Comparison of ENCODE assay signal across 25 cellular contexts in the genomic region with DNA sequence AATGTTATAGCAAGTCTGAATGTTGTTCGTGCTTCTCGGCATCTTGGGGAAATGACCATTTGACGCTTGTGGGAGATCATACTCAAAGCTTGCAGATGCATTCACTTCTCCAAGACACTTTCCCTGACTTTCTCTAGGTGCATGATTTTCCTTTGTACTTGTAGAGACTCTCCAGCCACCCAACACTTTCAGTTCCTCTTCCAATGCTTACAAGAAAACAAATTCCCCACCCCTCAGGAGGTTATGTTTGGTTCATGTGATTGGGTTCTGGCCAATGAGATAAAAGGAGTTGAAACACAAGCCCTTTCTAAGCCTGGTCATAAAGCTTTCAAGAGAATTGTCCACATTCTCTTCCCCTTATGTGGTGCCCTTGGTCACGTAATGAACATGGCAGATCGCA.
"Had no signal": no experiment of that assay in that cellular context is flagged by ENCODE, and none has a peak within 500 bp of the region (broad histone marks: within the 10 kb centered on the region; RNA-seq: fewer than 3 reads in every experiment).

No MANE protein-coding gene starts in this region.

- H3K36me3 Mint-ChIP-seq: activated naive CD8-positive, alpha-beta T cell; stimulated activated naive B cell treated with anti-CD40 and anti-IgM and Interleukin-4, amounts not matched to agents 10 μg/mL and 1 μg/mL and 100 μg/mL, for 72 hours had no signal

- H3K27ac ChIP-seq: coronary artery, gastroesophageal sphincter, sigmoid colon, testis, vagina had no signal

- H3K9me3 ChIP-seq: gastroesophageal sphincter, sigmoid colon, testis, vagina had no signal

- DNase-seq: activated CD4-positive, alpha-beta T cell treated with anti-CD3 and anti-CD28 coated beads for 36 hours; activated CD4-positive, alpha-beta T cell treated with anti-CD3 and anti-CD28 coated beads, Interleukin-2, amount 50 U/mL, for 4 hours; activated CD8-positive, alpha-beta memory T cell treated with anti-CD3 and anti-CD28 coated beads for 24 hours; activated CD8-positive, alpha-beta memory T cell treated with anti-CD3 and anti-CD28 coated beads, Interleukin-2, amount 50 U/mL, for 4 hours; activated T-cell treated with anti-CD3 and anti-CD28 coated beads, Interleukin-2, amount 50 U/mL, for 24 hours; amniotic stem cell; cerebellar nuclear complex; head of caudate nucleus; hypothalamus; mesenchymal stem cell; retina; sigmoid colon; stimulated activated CD4-positive, alpha-beta T cell treated with anti-CD3 and anti-CD28 coated beads, Interleukin-2, amount 100 ng/mL, for 48 hours; stimulated activated CD8-positive, alpha-beta memory T cell treated with anti-CD3 and anti-CD28 coated beads, Interleukin-4, amount 100 ng/mL, for 48 hours; stimulated activated naive B cell treated with anti-CD40 and anti-IgM and Interleukin-4, amounts not matched to agents 10 μg/mL and 1 μg/mL and 100 μg/mL, for 72 hours; testis; trophoblast cell had no signal

- H3K4me1 ChIP-seq: gastroesophageal sphincter, testis, vagina had no signal

- H3K36me3 ChIP-seq: vagina had no signal

- H3K27ac Mint-ChIP-seq: activated CD4-positive, alpha-beta T cell treated with anti-CD3 and anti-CD28 coated beads for 36 hours; activated naive CD8-positive, alpha-beta T cell; activated T-cell treated with anti-CD3 and anti-CD28 coated beads, Interleukin-2, amount 50 U/mL, for 24 hours; activated T-helper 17 cell treated with anti-CD3 and anti-CD28 coated beads, Interleukin-2, amount 50 U/mL, for 72 hours; progenitor cell of endocrine pancreas; stimulated activated naive B cell treated with anti-CD40 and anti-IgM and Interleukin-4, amounts not matched to agents 10 μg/mL and 1 μg/mL and 100 μg/mL, for 72 hours; WTC11 had no signal

- ATAC-seq: activated CD4-positive, alpha-beta T cell treated with anti-CD3 and anti-CD28 coated beads for 36 hours; activated T-helper 17 cell treated with anti-CD3 and anti-CD28 coated beads, Interleukin-2, amount 50 U/mL, for 72 hours; gastroesophageal sphincter; stimulated activated naive B cell treated with anti-CD40 and anti-IgM and Interleukin-4, amounts not matched to agents 10 μg/mL and 1 μg/mL and 100 μg/mL, for 72 hours; WTC11 had no signal

- H3K4me1 Mint-ChIP-seq: neural crest cell, WTC11 had no signal

- H3K4me3 ChIP-seq: coronary artery, gastroesophageal sphincter, sigmoid colon, testis, vagina had no signal

- H3K4me3 Mint-ChIP-seq: activated CD4-positive, alpha-beta T cell treated with anti-CD3 and anti-CD28 coated beads for 36 hours; activated naive CD8-positive, alpha-beta T cell; activated T-cell treated with anti-CD3 and anti-CD28 coated beads, Interleukin-2, amount 50 U/mL, for 24 hours; activated T-helper 17 cell treated with anti-CD3 and anti-CD28 coated beads, Interleukin-2, amount 50 U/mL, for 72 hours; neural crest cell; stimulated activated naive B cell treated with anti-CD40 and anti-IgM and Interleukin-4, amounts not matched to agents 10 μg/mL and 1 μg/mL and 100 μg/mL, for 72 hours; WTC11 had no signal

- H3K27me3 Mint-ChIP-seq: activated naive CD8-positive, alpha-beta T cell; activated T-helper 17 cell treated with anti-CD3 and anti-CD28 coated beads, Interleukin-2, amount 50 U/mL, for 72 hours; progenitor cell of endocrine pancreas had no signal

- H3K9me3 Mint-ChIP-seq: stimulated activated naive B cell treated with anti-CD40 and anti-IgM and Interleukin-4, amounts not matched to agents 10 μg/mL and 1 μg/mL and 100 μg/mL, for 72 hours had no signal

- H3K27me3 ChIP-seq: gastroesophageal sphincter, sigmoid colon, testis, vagina had no signal
